8 cellular contexts compared by ENCODE assay signal in the genomic region with DNA sequence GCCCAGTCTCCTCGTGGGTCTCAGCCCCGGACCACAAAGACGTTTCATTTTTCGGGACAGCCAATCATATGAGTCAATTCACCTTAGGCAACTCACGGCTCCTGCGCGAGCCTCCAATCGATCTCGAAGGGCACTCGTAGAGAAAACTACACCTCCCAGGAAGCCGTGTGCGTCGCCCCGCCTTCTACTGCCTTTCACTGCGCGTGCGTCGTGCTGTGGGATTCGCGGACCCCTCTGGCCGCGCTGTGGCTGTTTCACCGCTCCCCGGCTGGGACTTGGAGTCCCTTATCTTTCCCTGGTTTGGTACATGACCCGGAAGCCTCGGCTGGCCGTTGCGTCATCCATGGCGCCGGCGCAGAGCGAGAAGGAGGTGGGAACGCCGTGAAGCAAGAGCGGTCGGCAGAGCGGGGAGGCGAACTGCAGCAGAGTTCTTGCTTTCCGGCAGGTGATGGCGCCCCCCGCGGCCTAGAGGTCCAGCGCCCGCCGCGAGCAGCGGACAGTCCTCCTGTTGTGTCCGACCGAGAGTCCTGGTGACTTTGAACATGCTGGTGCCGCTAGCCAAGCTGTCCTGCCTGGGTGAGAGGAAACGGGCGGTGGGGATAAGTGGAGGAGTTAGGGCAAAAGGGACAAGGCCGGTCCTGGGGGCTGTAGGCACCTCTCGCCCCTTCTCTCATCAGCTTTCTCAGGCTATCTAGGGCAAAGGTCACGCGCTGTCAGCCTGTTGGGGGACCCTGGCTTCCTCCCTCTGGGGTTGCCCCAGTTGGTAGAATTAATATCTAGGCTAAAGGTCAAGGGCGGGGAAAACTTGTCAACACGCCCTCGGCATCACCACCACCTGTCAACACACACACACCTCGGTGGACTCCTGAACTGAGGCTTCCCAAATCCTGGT. TPM values are rescaled to one million over a fixed set of nuclear protein-coding genes. Genes with fewer than 3 reads are reported as not detected.
DNase-seq lines count a peak whose midpoint lies in the region; ATAC-seq, FAIRE-seq and TF ChIP-seq lines count a peak whose summit lies in the region.

A gene (plus strand): TSS at position 382 of the 892 bp plus-strand sequence. CDS start 161 bp downstream, at position 543.

- peak; percentile 87 for FAIRE-seq in RCC 7860 (lab: Jason Lieb, UNC)

- H3K9ac ChIP-seq in Karpas-422 (ENCODE audit: low read length), result peak within 1 kb of the TSS; percentile 88

- H3K9me2 ChIP-seq in Karpas-422 (replicated peaks; ENCODE audit: insufficient read depth, low read length), result no peaks in the 10 kb centered on the region

- peaks cover 86% of the 10 kb centered on the region for H3K79me2 ChIP-seq in Karpas-422 (ENCODE audit: low read length)

- no peaks in the 10 kb centered on the region for H3K27me3 ChIP-seq in Karpas-422 (ENCODE audit: low read length)
- no peaks in the 10 kb centered on the region for H3K27me3 ChIP-seq in esophagus muscularis mucosa
- H3K27me3 ChIP-seq in muscle layer of duodenum (ENCODE audit: low read depth, low read length), result no peaks in the 10 kb centered on the region

- H2AFZ ChIP-seq in Karpas-422 (ENCODE audit: low read length), result peak within 1 kb of the TSS; percentile 92

- intact Hi-C loops in esophagus muscularis mucosa (cut with DNase I), result loop anchor here (5.0 kb wide), 1 partner anchor 95 kb away; a partner anchor contains a TSS

- H3K4me3 ChIP-seq in Karpas-422 (ENCODE audit: low read length) (peak within 1 kb of the TSS; percentile 90), esophagus muscularis mucosa (peak within 1 kb of the TSS; percentile 79 to 88 (median 80)), muscle layer of duodenum (ENCODE audit: low read depth in 1 of 2, low read length in 2 of 2) (peak within 1 kb of the TSS; percentile 75 to 95)

- WGBS in esophagus muscularis mucosa, result 1% methylated on average over 14 of the region's 60 CpGs

- TF ChIP-seq EP300 in esophagus muscularis mucosa (IDR thresholded peaks at IDR 0.05), result peak; percentile 24

- H3K36me3 ChIP-seq in Karpas-422 (ENCODE audit: insufficient read depth, low read length) (peaks cover 16% of the 10 kb centered on the region; the same call in 1 of the 2 replicates), esophagus muscularis mucosa (no peaks in the 10 kb centered on the region), muscle layer of duodenum (ENCODE audit: control insufficient read depth in 1 of 2, insufficient read depth in 2 of 2, low read length in 2 of 2) (peaks cover 0 to 5% of the 10 kb centered on the region in 2 donors)

- H3K27ac ChIP-seq in Karpas-422 (ENCODE audit: low read length) (peak within 1 kb of the TSS; percentile 74), esophagus muscularis mucosa (replicated peaks in 1 of 4) (peak within 1 kb of the TSS; percentile 93 to 97 (median 95)), muscle layer of duodenum (ENCODE audit: low read length) (peak within 1 kb of the TSS; percentile 99)

- TF ChIP-seq POLR2A in esophagus muscularis mucosa (IDR thresholded peaks at IDR 0.05; ENCODE audit: low read depth), result peak; percentile 33

- DNase-seq in Daoy (ENCODE audit: low read depth), result peak; percentile 97
- DNase-seq in Karpas-422, result peak; percentile 100
- DNase-seq in RCC 7860 (ENCODE audit: low spot score), result peak; percentile 98
- DNase-seq in activated T-helper 1 cell treated with Interleukin-2 at 50 U/mL for 16 hours (ENCODE audit: low read depth), result peak; percentile 98
- peak; percentile 100 for DNase-seq in esophagus muscularis mucosa (ENCODE audit: extremely low spot score)
- DNase-seq in stimulated activated CD8-positive, alpha-beta memory T cell treated with anti-CD3 and anti-CD28 coated beads, Interleukin-7, amount 100 ng/mL, for 4 hours (ENCODE audit: low read depth in 2 of 2), result peak; percentile 98

- peaks cover 9% of the 10 kb centered on the region; the same call in 1 of the 2 replicates for H4K20me1 ChIP-seq in Karpas-422 (ENCODE audit: insufficient read depth, low read depth, low read length)

- ATAC-seq in GM21825 (IDR thresholded peaks at IDR 0.05; ENCODE audit: unreplicated experiment), result peak; percentile 89

- peak within 1 kb of the TSS; percentile 90 for H3K4me2 ChIP-seq in Karpas-422 (ENCODE audit: low read depth, low read length, poor library complexity, severe bottlenecking)

- H3K4me1 ChIP-seq in Karpas-422 (ENCODE audit: low read length) (peaks cover 21% of the 10 kb centered on the region), esophagus muscularis mucosa (peaks cover 11 to 33% (median 30%) of the 10 kb centered on the region in 4 donors), muscle layer of duodenum (ENCODE audit: control insufficient read depth in 1 of 2, insufficient read depth in 2 of 2, low read length in 2 of 2) (peaks cover 0 to 19% of the 10 kb centered on the region in 2 donors)

- TF ChIP-seq CTCF in esophagus muscularis mucosa (IDR thresholded peaks at IDR 0.05), result peak; percentile 58 to 65 (median 63)

- H3K9me3 ChIP-seq in Karpas-422 (ENCODE audit: low read length) (no peaks in the 10 kb centered on the region), esophagus muscularis mucosa (no peaks in the 10 kb centered on the region), muscle layer of duodenum (ENCODE audit: control insufficient read depth in 1 of 2, low read length in 2 of 2) (no peaks in the 10 kb centered on the region)

RNA-seq across cellular contexts. Expression of the gene that starts here (rescaled TPM):
- total RNA-seq in Daoy (2014; rRNA removed; shearing (Covaris generic)), result 11.3 and 11.6 TPM in 2 replicates
- 34.2 and 54.3 TPM in 2 replicates for total RNA-seq in Karpas-422 (2014; rRNA removed; shearing (Covaris generic); ENCODE audit: low replicate concordance)
- total RNA-seq in esophagus muscularis mucosa, result 10 to 100 TPM; 33.4 to 40.1 (median 35.6) TPM

Comparison
In these comparisons a context has a peak if more than half of its experiments do, and no peak if none do; other contexts are left out.
1. Peak in every context shown above with its lines: DNase-seq, ATAC-seq, H3K4me3 ChIP-seq and H3K27ac ChIP-seq.